ENCODE assay signal across 27 cellular contexts in genomic region chr6:20464041-20464440, GRCh38.
DNase-seq lines count a peak whose midpoint lies in the region; ATAC-seq, FAIRE-seq and TF ChIP-seq lines count a peak whose summit lies in the region.
"Had no signal": no experiment of that assay in that cellular context is flagged by ENCODE, and none has a peak within 500 bp of the region (broad histone marks: within the 10 kb centered on the region; RNA-seq: fewer than 3 reads in every experiment).

No MANE protein-coding gene starts in this region.

- ATAC-seq in GM21390 (IDR thresholded peaks at IDR 0.05; ENCODE audit: unreplicated experiment) = peak; percentile 7
- ATAC-seq in IMR-90 (ENCODE audit: low read depth) = no peak
- ATAC-seq in GM18870 (IDR thresholded peaks at IDR 0.05; ENCODE audit: unreplicated experiment) = no peak
- ATAC-seq: activated T-cell treated with anti-CD3 and anti-CD28 coated beads, Interleukin-2, amount 50 U/mL, for 4 hours; body of pancreas; heart left ventricle had no signal

- no peak overlapping the region for H4K8ac ChIP-seq in IMR-90 (ENCODE audit: low read depth in 2 of 2, low read length in 2 of 2)

- no peak for TF ChIP-seq RAD21 in IMR-90 (IDR thresholded peaks at IDR 0.05; ENCODE audit: low read length)

- POLR2A ChIA-PET in IMR-90 (lab: Charles Lee; ENCODE audit: unreplicated experiment) = no interaction called here

- no peak overlapping the region for H2AK9ac ChIP-seq in IMR-90 (replicated peaks; ENCODE audit: low read depth, low read length, poor library complexity)

- H3K9me1 ChIP-seq in IMR-90 (ENCODE audit: insufficient read depth, low read length) = peaks cover 6% of the 10 kb centered on the region

- in situ Hi-C loops in IMR-90 (cut with MboI; ENCODE audit: low sequenced_read_pairs) = no loop called here

- H3K27ac ChIP-seq in IMR-90 (ENCODE audit: insufficient read depth, low read length) (no peak overlapping the region), epithelial cell of prostate (peak overlapping the region; percentile 32)
- H3K27ac ChIP-seq: adrenal gland, body of pancreas, heart left ventricle, right atrium auricular region had no signal

- no peaks in the 10 kb centered on the region for H3K27me3 ChIP-seq in IMR-90 (ENCODE audit: control insufficient read depth, insufficient read depth, low read length)
- H3K27me3 ChIP-seq: adrenal gland, BE2C, body of pancreas, heart left ventricle, right atrium auricular region, spleen had no signal

- H3K56ac ChIP-seq in IMR-90 (ENCODE audit: extremely low read depth, insufficient read depth, low read length) = no peak overlapping the region

- dilution Hi-C loops in IMR-90 (cut with HindIII; ENCODE audit: low sequenced_read_pairs, unreplicated experiment) = no loop called here

- DNase-seq in ELF-1 (ENCODE audit: low read depth, low spot score) (peak; percentile 72), IMR-90 (no peak), epithelial cell of prostate (ENCODE audit: low read depth, low spot score) (no peak), 8988T (no peak), urothelium cell line (ENCODE audit: low spot score) (no peak)
- no peak for DNase-seq in activated CD4-positive, alpha-beta T cell treated with anti-CD3 and anti-CD28 coated beads for 1 hour
- DNase-seq: ACHN; activated CD4-positive, alpha-beta T cell treated with anti-CD3 and anti-CD28 coated beads, Interleukin-2, amount 50 U/mL, for 1 hour; activated gamma-delta T cell treated with Interleukin-2 at 50 U/mL for 16 hours; activated T-cell treated with anti-CD3 and anti-CD28 coated beads, Interleukin-2, amount 50 U/mL, for 4 hours; adrenal gland; BE2C; body of pancreas; COR-L47; DMS79; effector memory CD4-positive, alpha-beta T cell; GF-D8; heart left ventricle; kidney glomerular epithelial cell; NCI-H2029 treated with DMSO at 0.1 percent for 48 hours; NCI-H2227 treated with DMSO at 0.1 percent for 48 hours; NCI-H69; spleen had no signal

- H2BK120ac ChIP-seq in IMR-90 (ENCODE audit: low read depth, low read length) = no peak overlapping the region

- CTCF ChIA-PET in IMR-90 (lab: Yijun Ruan, JAX) = interaction anchor here (1.3 kb wide), 1 partner anchor 60 kb away, joined by 4 read pairs; no protein-coding TSS in a partner anchor

- peaks cover 3% of the 10 kb centered on the region for H3K36me3 ChIP-seq in IMR-90 (ENCODE audit: control insufficient read depth, insufficient read depth, low read length)
- H3K36me3 ChIP-seq: adrenal gland, right atrium auricular region had no signal

- no peak overlapping the region for H3K18ac ChIP-seq in IMR-90 (ENCODE audit: low read depth, low read length)

- no peak overlapping the region for H3K4ac ChIP-seq in IMR-90 (ENCODE audit: low read depth, low read length)

- no peak overlapping the region for H2BK20ac ChIP-seq in IMR-90 (ENCODE audit: low read depth, low read length)

- no peak overlapping the region for H3K23ac ChIP-seq in IMR-90 (ENCODE audit: low read depth, low read length)

- no peak overlapping the region for H2AFZ ChIP-seq in IMR-90 (replicated peaks; ENCODE audit: low read length, poor library complexity)

- H3K79me1 ChIP-seq in IMR-90 (ENCODE audit: low read depth in 1 of 2, low read length in 2 of 2) = peaks cover 42 to 63% of the 10 kb centered on the region in 2 experiments

- no CpG with 5 or more reads among the region's 2 CpGs for WGBS in IMR-90 (ENCODE audit: extremely low coverage in 2 of 2, insufficient read length in 1 of 2), 2 experiments

- H4K20me1 ChIP-seq in IMR-90 (ENCODE audit: insufficient read depth, low read length) = peaks cover 41% of the 10 kb centered on the region

- no peak for TF ChIP-seq POLR2A in IMR-90 (IDR thresholded peaks at IDR 0.05; ENCODE audit: low read depth, low read length)

- H3K14ac ChIP-seq in IMR-90 (replicated peaks; ENCODE audit: low read depth, low read length) = no peak overlapping the region

- no peak overlapping the region for H4K91ac ChIP-seq in IMR-90 (ENCODE audit: insufficient read depth, low read depth, low read length)

- no peak for FAIRE-seq in urothelium cell line (lab: Jason Lieb, UNC)

- BruUV-seq in IMR-90 (replicated peaks; lab: Mats Ljungman, UMichigan) = no TSS peak

- H3K9me3 ChIP-seq in IMR-90 (ENCODE audit: control insufficient read depth, insufficient read depth, low read length) = no peaks in the 10 kb centered on the region
- H3K9me3 ChIP-seq: adrenal gland, BE2C, body of pancreas, right atrium auricular region had no signal

- H2BK15ac ChIP-seq in IMR-90 (ENCODE audit: low read depth, low read length) = no peak overlapping the region

- no peak overlapping the region for H3K4me2 ChIP-seq in IMR-90 (ENCODE audit: low read depth, low read length)

- TF ChIP-seq CTCF in IMR-90 (conservative IDR thresholded peaks at IDR 0.05; ENCODE audit: low read depth, low read length) = no peak

- no peak overlapping the region for H2BK5ac ChIP-seq in IMR-90 (ENCODE audit: low read depth, low read length, poor library complexity, severe bottlenecking)

- intact Hi-C loops in IMR-90 (cut with micrococcal nuclease) = no loop called here

- no peak overlapping the region for H3K9ac ChIP-seq in IMR-90 (ENCODE audit: low read depth, low read length)

- H4K5ac ChIP-seq in IMR-90 (ENCODE audit: low read depth, low read length) = no peak overlapping the region

- H2AK5ac ChIP-seq in IMR-90 (ENCODE audit: low read depth, low read length) = no peak overlapping the region

- H3K4me1 ChIP-seq in IMR-90 (ENCODE audit: control insufficient read depth, insufficient read depth, low read length) = no peaks in the 10 kb centered on the region
- H3K4me1 ChIP-seq: adrenal gland, BE2C, body of pancreas, right atrium auricular region had no signal

- no peak overlapping the region for H3K4me3 ChIP-seq in IMR-90 (ENCODE audit: insufficient read depth, low read depth, low read length)
- H3K4me3 ChIP-seq: adrenal gland, body of pancreas, heart left ventricle, lung, right atrium auricular region, spleen had no signal

TF ChIP-seq in IMR-90, 13 proteins besides CTCF, POLR2A, EP300 and RAD21:
- no peak for TF ChIP-seq MXI1 (IDR thresholded peaks at IDR 0.05; ENCODE audit: borderline replicate concordance, low read depth, low read length)
- TF ChIP-seq SMC3 (IDR thresholded peaks at IDR 0.05; ENCODE audit: low read depth, low read length) = no peak
- TF ChIP-seq CEBPB (IDR thresholded peaks at IDR 0.05; ENCODE audit: low read depth, low read length) = peak; percentile 28; the same call in 1 of the 2 replicates
TF ChIP-seq in IMR-90: peak in this region for 1.
